ENCODE assay signal across 19 cellular contexts in genomic region chr9:84324811-84325210, GRCh38. TPM values are rescaled to one million over a fixed set of nuclear protein-coding genes. Genes with fewer than 3 reads are reported as not detected.
"Had no signal": no experiment of that assay in that cellular context is flagged by ENCODE, and none has a peak within 500 bp of the region (broad histone marks: within the 10 kb centered on the region; RNA-seq: fewer than 3 reads in every experiment).

No MANE protein-coding gene starts in this region.

- H3K27ac ChIP-seq: esophagus muscularis mucosa, foreskin keratinocyte, thoracic aorta, transverse colon had no signal

- DNase-seq: effector memory CD4-positive, alpha-beta T cell; kidney; left cardiac atrium; left ventricle myocardium superior; mesendoderm; naive thymus-derived CD4-positive, alpha-beta T cell; nephron progenitor cell; posterior cingulate gyrus; stimulated activated CD4-positive, alpha-beta T cell treated with anti-CD3 and anti-CD28 coated beads, Interleukin-2, amount 100 ng/mL, for 24 hours; stimulated activated naive CD4-positive, alpha-beta T cell; stomach; substantia nigra; transverse colon had no signal

- H3K9me3 ChIP-seq: thoracic aorta had no signal

- H3K4me1 ChIP-seq: esophagus muscularis mucosa had no signal

- H3K27ac Mint-ChIP-seq: naive thymus-derived CD4-positive, alpha-beta T cell; nephron progenitor cell had no signal

- H3K36me3 ChIP-seq: esophagus muscularis mucosa, stomach, thoracic aorta, transverse colon had no signal

- H3K4me3 ChIP-seq: esophagus muscularis mucosa, lung, stomach, thoracic aorta, transverse colon had no signal

- H3K4me3 Mint-ChIP-seq: naive thymus-derived CD4-positive, alpha-beta T cell; nephron progenitor cell had no signal

- H3K27me3 ChIP-seq: esophagus muscularis mucosa, foreskin keratinocyte, stomach, transverse colon had no signal

RNA-seq across cellular contexts. Expression of gene SLC28A3, which starts 15.7 kb away (rescaled TPM):
- total RNA-seq: pulmonary artery endothelial cell, skeletal muscle tissue had no signal
